8 cellular contexts compared by ENCODE assay signal in the genomic region with DNA sequence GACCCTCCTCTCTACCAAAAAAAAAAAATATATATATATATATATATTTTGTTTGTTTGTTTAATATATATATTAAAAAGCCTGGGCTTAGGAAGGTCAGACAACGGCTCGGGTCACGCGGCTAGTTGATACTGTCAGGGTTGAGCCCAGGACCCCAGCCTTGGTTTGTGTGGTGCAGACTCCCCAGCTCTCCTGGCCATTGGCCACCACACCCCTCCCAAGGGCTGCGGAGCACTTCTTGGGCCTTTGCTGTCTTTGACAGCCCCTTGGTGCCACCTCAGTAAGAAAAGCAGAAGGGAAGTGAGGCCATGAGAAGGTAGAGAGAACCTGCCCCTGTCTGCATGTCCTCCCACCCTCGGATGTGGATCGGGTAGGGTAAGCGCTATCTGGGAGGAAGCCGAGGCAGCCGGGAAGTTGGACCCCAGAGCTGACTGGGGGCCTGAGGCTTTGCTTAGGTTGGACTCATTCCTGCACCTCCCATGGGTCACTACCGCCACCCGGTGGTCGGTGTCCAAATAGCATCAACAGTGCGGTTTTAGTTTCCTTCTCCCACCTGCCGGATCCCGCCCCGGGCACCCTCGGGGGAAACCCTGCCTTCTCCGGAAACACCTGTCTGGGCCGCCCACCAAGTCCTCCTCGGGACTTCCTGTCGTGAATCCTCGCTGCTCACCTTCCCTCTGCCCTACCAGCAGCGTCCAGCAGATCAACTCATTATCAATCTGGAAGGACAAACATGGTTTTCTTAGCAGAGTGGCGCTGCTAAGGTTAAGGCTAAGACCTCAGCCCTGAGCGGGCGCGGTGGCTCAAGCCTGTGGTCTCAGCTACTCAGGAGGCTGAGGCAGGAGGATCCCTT. TPM values are rescaled to one million over a fixed set of nuclear protein-coding genes. Genes with fewer than 3 reads are reported as not detected.
DNase-seq lines count a peak whose midpoint lies in the region; ATAC-seq, FAIRE-seq and TF ChIP-seq lines count a peak whose summit lies in the region.

No MANE protein-coding gene starts in this region.

- peak overlapping the region; percentile 11 for H3K23ac ChIP-seq in neuronal stem cell (ENCODE audit: low read depth, low read length, poor library complexity)

- H3K14ac ChIP-seq in neuronal stem cell (ENCODE audit: low read length) = peak overlapping the region; percentile 73

- H3K4me1 ChIP-seq in GM23338 (ENCODE audit: insufficient read depth) (peaks cover 4% of the 10 kb centered on the region; the same call in 1 of the 2 replicates), foreskin keratinocyte (no peaks in the 10 kb centered on the region), neuronal stem cell (ENCODE audit: control insufficient read depth in 2 of 2, insufficient read depth in 1 of 2, low read depth in 1 of 2, low read length in 2 of 2) (peaks cover 2% of the 10 kb centered on the region in 2 donors), subcutaneous abdominal adipose tissue (ENCODE audit: control insufficient read depth in 5 of 5, insufficient read depth in 5 of 5, low read length in 5 of 5) (peaks cover 0 to 8% (median 7%) of the 10 kb centered on the region in 5 donors)

- H4K91ac ChIP-seq in neuronal stem cell (ENCODE audit: low read depth, low read length, poor library complexity) = no peak overlapping the region

- no peaks in the 10 kb centered on the region for H3K9me3 ChIP-seq in KOPT-K1 (ENCODE audit: insufficient read depth, low read length, poor library complexity, severe bottlenecking)
- no peaks in the 10 kb centered on the region for H3K9me3 ChIP-seq in neuronal stem cell (replicated peaks in 1 of 2; ENCODE audit: control insufficient read depth in 2 of 2, insufficient read depth in 1 of 2, low read depth in 1 of 2, low read length in 2 of 2)
- no peaks in the 10 kb centered on the region for H3K9me3 ChIP-seq in subcutaneous abdominal adipose tissue (ENCODE audit: control insufficient read depth in 5 of 5, low read length in 5 of 5)

- peak overlapping the region; percentile 61 for H3K4me3 Mint-ChIP-seq in GM23338
- H3K4me3 Mint-ChIP-seq in activated T-helper 2 cell treated with anti-CD3 and anti-CD28 coated beads, Interferon-gamma antibody, Interleukin-2, Interleukin-4, amounts not matched to agents 10 μg/mL and 5 μg/mL and 100 μg/mL, durations not matched to agents 14 hours and 24 hours and 36 hours (ENCODE audit: low read depth) = peak overlapping the region; percentile 80

- no peaks in the 10 kb centered on the region for H3K9me3 Mint-ChIP-seq in GM23338
- H3K9me3 Mint-ChIP-seq in activated T-helper 2 cell treated with anti-CD3 and anti-CD28 coated beads, Interferon-gamma antibody, Interleukin-2, Interleukin-4, amounts not matched to agents 10 μg/mL and 5 μg/mL and 100 μg/mL, durations not matched to agents 14 hours and 24 hours and 36 hours = no peaks in the 10 kb centered on the region

- H4K8ac ChIP-seq in neuronal stem cell (ENCODE audit: low read depth, low read length) = no peak overlapping the region

- FAIRE-seq in RCC 7860 (lab: Jason Lieb, UNC) = no peak

- no peak overlapping the region for H2BK12ac ChIP-seq in neuronal stem cell (ENCODE audit: low read length)

- H3K27ac Mint-ChIP-seq in GM23338 = no peak overlapping the region
- no peak overlapping the region for H3K27ac Mint-ChIP-seq in activated T-helper 2 cell treated with anti-CD3 and anti-CD28 coated beads, Interferon-gamma antibody, Interleukin-2, Interleukin-4, amounts not matched to agents 10 μg/mL and 5 μg/mL and 100 μg/mL, durations not matched to agents 14 hours and 24 hours and 36 hours

- H3K9ac ChIP-seq in neuronal stem cell (ENCODE audit: low read depth, low read length, poor library complexity) (peak overlapping the region; percentile 60), subcutaneous abdominal adipose tissue (ENCODE audit: low read length in 5 of 5) (peak overlapping the region in 2 of 5 donors; percentile 61 to 68)

- H3K4me2 ChIP-seq in GM23338 = peak overlapping the region; percentile 69
- peak overlapping the region; percentile 54 for H3K4me2 ChIP-seq in neuronal stem cell (ENCODE audit: insufficient read depth, low read length, poor library complexity, severe bottlenecking)

- ATAC-seq in GM23338 (peak; percentile 89), foreskin keratinocyte (peak; percentile 88)

- peaks cover 63% of the 10 kb centered on the region for H3K27me3 Mint-ChIP-seq in GM23338 (ENCODE audit: insufficient read depth, low read depth, poor library complexity)
- peaks cover 3% of the 10 kb centered on the region for H3K27me3 Mint-ChIP-seq in activated T-helper 2 cell treated with anti-CD3 and anti-CD28 coated beads, Interferon-gamma antibody, Interleukin-2, Interleukin-4, amounts not matched to agents 10 μg/mL and 5 μg/mL and 100 μg/mL, durations not matched to agents 14 hours and 24 hours and 36 hours (ENCODE audit: low read depth)

- H4K20me1 ChIP-seq in GM23338 (replicated peaks; ENCODE audit: insufficient read depth) = peaks cover 5% of the 10 kb centered on the region

- H3K4ac ChIP-seq in neuronal stem cell (ENCODE audit: low read length) = no peak overlapping the region

- H3K18ac ChIP-seq in neuronal stem cell (ENCODE audit: low read length) = peak overlapping the region; percentile 67

- no peaks in the 10 kb centered on the region for H3K79me1 ChIP-seq in neuronal stem cell (ENCODE audit: low read depth, low read length)

- H3K27ac ChIP-seq in GM23338 (ENCODE audit: low read depth) = no peak overlapping the region
- H3K27ac ChIP-seq in KOPT-K1 (ENCODE audit: low read depth, low read length, poor library complexity, severe bottlenecking) = peak overlapping the region; percentile 67
- H3K27ac ChIP-seq in foreskin keratinocyte = no peak overlapping the region
- no peak overlapping the region for H3K27ac ChIP-seq in neuronal stem cell (replicated peaks; ENCODE audit: low read length)
- no peak overlapping the region for H3K27ac ChIP-seq in subcutaneous abdominal adipose tissue (ENCODE audit: low read depth, low read length)

- H3K4me3 ChIP-seq in GM23338 (peak overlapping the region; percentile 38), neuronal stem cell (ENCODE audit: low read length in 2 of 2) (peak overlapping the region in 1 of 2 donors; percentile 37), subcutaneous abdominal adipose tissue (ENCODE audit: low read depth in 1 of 5, low read length in 5 of 5) (peak overlapping the region; percentile 50 to 68 (median 65))

- H3K4me1 Mint-ChIP-seq in GM23338 = peaks cover 12% of the 10 kb centered on the region
- peaks cover 10% of the 10 kb centered on the region for H3K4me1 Mint-ChIP-seq in activated T-helper 2 cell treated with anti-CD3 and anti-CD28 coated beads, Interferon-gamma antibody, Interleukin-2, Interleukin-4, amounts not matched to agents 10 μg/mL and 5 μg/mL and 100 μg/mL, durations not matched to agents 14 hours and 24 hours and 36 hours (ENCODE audit: low read depth)

- H2BK120ac ChIP-seq in neuronal stem cell (ENCODE audit: low read depth, low read length) = no peak overlapping the region

- peak overlapping the region; percentile 74 for H2BK15ac ChIP-seq in neuronal stem cell (ENCODE audit: low read length)

- H3K27me3 ChIP-seq in GM23338 (ENCODE audit: insufficient read depth) (peaks cover 55% of the 10 kb centered on the region), foreskin keratinocyte (no peaks in the 10 kb centered on the region), neuronal stem cell (ENCODE audit: control insufficient read depth in 3 of 3, insufficient read depth in 3 of 3, low read depth in 1 of 3, low read length in 3 of 3) (peaks cover 0 to 27% (median 0%) of the 10 kb centered on the region in 3 experiments), subcutaneous abdominal adipose tissue (ENCODE audit: control insufficient read depth in 5 of 5, insufficient read depth in 4 of 5, low read length in 5 of 5) (peaks cover 0 to 14% (median 11%) of the 10 kb centered on the region in 5 donors)

- no peaks in the 10 kb centered on the region for H3K36me3 Mint-ChIP-seq in GM23338 (ENCODE audit: low read depth)
- no peaks in the 10 kb centered on the region for H3K36me3 Mint-ChIP-seq in activated T-helper 2 cell treated with anti-CD3 and anti-CD28 coated beads, Interferon-gamma antibody, Interleukin-2, Interleukin-4, amounts not matched to agents 10 μg/mL and 5 μg/mL and 100 μg/mL, durations not matched to agents 14 hours and 24 hours and 36 hours (ENCODE audit: low read depth)

- peak; percentile 28 for DNase-seq in GF-D8 (lab: John Stamatoyannopoulos, UW)
- DNase-seq in GM23338 (ENCODE audit: low spot score) = peak; percentile 94
- DNase-seq in RCC 7860 (ENCODE audit: low spot score) = peak; percentile 53
- DNase-seq in activated T-helper 2 cell treated with anti-CD3 and anti-CD28 coated beads, Interferon-gamma antibody, Interleukin-2, Interleukin-4, amounts not matched to agents 10 μg/mL and 5 μg/mL and 100 μg/mL, durations not matched to agents 14 hours and 24 hours and 36 hours (ENCODE audit: low spot score) = peak; percentile 81
- DNase-seq in foreskin keratinocyte = peak; percentile 24 to 51
- peak; percentile 84 for DNase-seq in neuronal stem cell (ENCODE audit: low spot score)

- intact Hi-C loops in activated T-helper 2 cell treated with anti-CD3 and anti-CD28 coated beads, Interferon-gamma antibody, Interleukin-2, Interleukin-4, amounts not matched to agents 10 μg/mL and 5 μg/mL and 100 μg/mL, durations not matched to agents 14 hours and 24 hours and 36 hours (cut with micrococcal nuclease) = loop anchor here (1.0 to 5.0 kb wide), 3 partner anchors 233 to 569 kb away; partner anchors contain the start of genes COG2 and TTC13

- H2AK5ac ChIP-seq in neuronal stem cell (ENCODE audit: low read depth, low read length) = peak overlapping the region; percentile 76

- no peaks in the 10 kb centered on the region for H3F3A ChIP-seq in GM23338 (replicated peaks; ENCODE audit: low read depth)

- H3K79me2 ChIP-seq in GM23338 (replicated peaks; ENCODE audit: insufficient read depth) = no peaks in the 10 kb centered on the region

- H3K9me2 ChIP-seq in GM23338 (ENCODE audit: insufficient read depth) = no peaks in the 10 kb centered on the region

- no peak overlapping the region for H2AFZ ChIP-seq in GM23338
- peak overlapping the region; percentile 94 for H2AFZ ChIP-seq in neuronal stem cell (ENCODE audit: low read length)

- H2BK5ac ChIP-seq in neuronal stem cell (ENCODE audit: low read length) = no peak overlapping the region

- TF ChIP-seq CTCF in GM23338 (conservative IDR thresholded peaks at IDR 0.05; ENCODE audit: low read depth in 2 of 2) (peak; percentile 74 to 96), foreskin keratinocyte (conservative IDR thresholded peaks at IDR 0.05) (peak; percentile 94)

- WGBS in neuronal stem cell (ENCODE audit: extremely low coverage in 2 of 2, insufficient read length in 2 of 2, insufficient replicate concordance in 1 of 2), 2 donors = no CpG with 5 or more reads among the region's 28 CpGs

- H3K36me3 ChIP-seq in GM23338 (ENCODE audit: insufficient read depth) = no peaks in the 10 kb centered on the region
- H3K36me3 ChIP-seq in KOPT-K1 (ENCODE audit: insufficient read depth, low read length) = no peaks in the 10 kb centered on the region
- H3K36me3 ChIP-seq in neuronal stem cell (replicated peaks in 1 of 2; ENCODE audit: control insufficient read depth in 2 of 2, insufficient read depth in 2 of 2, low read length in 2 of 2) = no peaks in the 10 kb centered on the region
- no peaks in the 10 kb centered on the region for H3K36me3 ChIP-seq in subcutaneous abdominal adipose tissue (ENCODE audit: control insufficient read depth in 5 of 5, insufficient read depth in 5 of 5, low read length in 5 of 5)

RNA-seq across cellular contexts. Expression of gene GNPAT, which starts 29.8 kb away (rescaled TPM):
- total RNA-seq in GM23338 (2014; rRNA removed; shearing (Covaris generic)) = 45.4 and 46.2 TPM in 2 replicates
- polyA plus RNA-seq in GM23338 (2016; fragmentation: Nextera tagmentation; extraction: Ambion mirVana) (28.8 and 32.8 TPM in 2 replicates), foreskin keratinocyte (23.7 and 26.6 TPM in 2 replicates)
- 46.9 and 50.9 TPM in 2 replicates for total RNA-seq in activated T-helper 2 cell treated with anti-CD3 and anti-CD28 coated beads, Interferon-gamma antibody, Interleukin-2, Interleukin-4, amounts not matched to agents 10 μg/mL and 5 μg/mL and 100 μg/mL, durations not matched to agents 14 hours and 24 hours and 36 hours
- 38.9 and 41.3 TPM in 2 replicates for total RNA-seq in foreskin keratinocyte
- 68.5 TPM for polyA plus RNA-seq in neuronal stem cell (2013, experiment 1 of 2)
- polyA plus RNA-seq in neuronal stem cell (2013, experiment 2 of 2) = 70.8 TPM

RNA-seq across cellular contexts. Expression of gene TRIM67, which starts 49.4 kb away (rescaled TPM):
- 0.03 TPM in 1 of 2 replicates, not detected in the other for total RNA-seq in GM23338 (2014; rRNA removed; shearing (Covaris generic))
- not detected in 2 replicates for polyA plus RNA-seq in GM23338 (2016; fragmentation: Nextera tagmentation; extraction: Ambion mirVana)
- total RNA-seq in activated T-helper 2 cell treated with anti-CD3 and anti-CD28 coated beads, Interferon-gamma antibody, Interleukin-2, Interleukin-4, amounts not matched to agents 10 μg/mL and 5 μg/mL and 100 μg/mL, durations not matched to agents 14 hours and 24 hours and 36 hours = not detected in 2 replicates
- total RNA-seq in foreskin keratinocyte = not detected in 2 replicates
- not detected in 2 replicates for polyA plus RNA-seq in foreskin keratinocyte
- not detected for polyA plus RNA-seq in neuronal stem cell (2013, experiment 1 of 2)
- polyA plus RNA-seq in neuronal stem cell (2013, experiment 2 of 2) = not detected

Comparison
In these comparisons a context has a peak if more than half of its experiments do, and no peak if none do; other contexts are left out.
1. DNase-seq: peak in every context shown above with its lines; median percentile 94 in GM23338; 84 in neuronal stem cell; 81 in activated T-helper 2 cell treated with anti-CD3 and anti-CD28 coated beads, Interferon-gamma antibody, Interleukin-2, Interleukin-4, amounts not matched to agents 10 μg/mL and 5 μg/mL and 100 μg/mL, durations not matched to agents 14 hours and 24 hours and 36 hours; 53 in RCC 7860; 38 in foreskin keratinocyte; 28 in GF-D8.